ENCODE assay signal across 8 cellular contexts in genomic region chr7:74254858-74255379, GRCh38. TPM values are rescaled to one million over a fixed set of nuclear protein-coding genes. Genes with fewer than 3 reads are reported as not detected.
DNase-seq lines count a peak whose midpoint lies in the region; ATAC-seq and TF ChIP-seq lines count a peak whose summit lies in the region.

No MANE protein-coding gene starts in this region.

- H3K4me1 Mint-ChIP-seq in activated B cell treated with CpG ODN at 0.5 μM for 24 hours = peaks cover 50% of the 10 kb centered on the region
- H3K4me1 Mint-ChIP-seq in stimulated activated naive B cell treated with anti-CD40 and anti-IgM and Interleukin-4, amounts not matched to agents 10 μg/mL and 1 μg/mL and 100 μg/mL, for 72 hours = peaks cover 21 to 44% of the 10 kb centered on the region in 2 donors

- WGBS in iPS DF 6.9 (ENCODE audit: insufficient coverage, insufficient read length) = no CpG with 5 or more reads among the region's 20 CpGs

- H3K27ac Mint-ChIP-seq in activated B cell treated with CpG ODN at 0.5 μM for 24 hours = peak overlapping the region; percentile 93
- peak overlapping the region; percentile 97 for H3K27ac Mint-ChIP-seq in stimulated activated naive B cell treated with anti-CD40 and anti-IgM and Interleukin-4, amounts not matched to agents 10 μg/mL and 1 μg/mL and 100 μg/mL, for 72 hours

- DNase-seq in DMS53 (lab: John Stamatoyannopoulos, UW) = peak; percentile 70
- DNase-seq in DMS53 treated with DMSO at 0.1 percent for 48 hours (lab: John Stamatoyannopoulos, UW; ENCODE audit: unreplicated experiment) = no peak
- no peak for DNase-seq in activated B cell treated with CpG ODN at 0.5 μM for 24 hours
- DNase-seq in iPS DF 6.9 (ENCODE audit: low read depth, low spot score) = no peak
- DNase-seq in stimulated activated naive B cell treated with anti-CD40 and anti-IgM and Interleukin-4, amounts not matched to agents 10 μg/mL and 1 μg/mL and 100 μg/mL, for 72 hours = no peak
- DNase-seq in activated gamma-delta T cell treated with Interleukin-2 at 50 U/mL for 16 hours = no peak
- DNase-seq in HPDE6-E6E7 (ENCODE audit: extremely low spot score) = no peak

- H3K27me3 ChIP-seq in iPS DF 6.9 (ENCODE audit: control insufficient read depth, insufficient read depth, low read length) = no peaks in the 10 kb centered on the region

- no peaks in the 10 kb centered on the region for H3K27me3 Mint-ChIP-seq in activated B cell treated with CpG ODN at 0.5 μM for 24 hours
- no peaks in the 10 kb centered on the region for H3K27me3 Mint-ChIP-seq in stimulated activated naive B cell treated with anti-CD40 and anti-IgM and Interleukin-4, amounts not matched to agents 10 μg/mL and 1 μg/mL and 100 μg/mL, for 72 hours

- peak overlapping the region; percentile 85; the same call in 1 of the 2 replicates for H3K4me3 ChIP-seq in iPS DF 6.9 (ENCODE audit: low read length)

- H3K27ac ChIP-seq in iPS DF 6.9 (ENCODE audit: low read length) = no peak overlapping the region

- no peaks in the 10 kb centered on the region for H3K9me3 ChIP-seq in iPS DF 6.9 (ENCODE audit: control insufficient read depth, insufficient read depth, low read length)

- peak overlapping the region; percentile 95 for H3K4me3 Mint-ChIP-seq in activated B cell treated with CpG ODN at 0.5 μM for 24 hours
- H3K4me3 Mint-ChIP-seq in stimulated activated naive B cell treated with anti-CD40 and anti-IgM and Interleukin-4, amounts not matched to agents 10 μg/mL and 1 μg/mL and 100 μg/mL, for 72 hours = peak overlapping the region; percentile 95

- no peaks in the 10 kb centered on the region for H3K9me3 Mint-ChIP-seq in activated B cell treated with CpG ODN at 0.5 μM for 24 hours
- no peaks in the 10 kb centered on the region for H3K9me3 Mint-ChIP-seq in stimulated activated naive B cell treated with anti-CD40 and anti-IgM and Interleukin-4, amounts not matched to agents 10 μg/mL and 1 μg/mL and 100 μg/mL, for 72 hours

- ATAC-seq in activated B cell treated with CpG ODN at 0.5 μM for 24 hours (ENCODE audit: low read depth) = no peak
- no peak for ATAC-seq in stimulated activated naive B cell treated with anti-CD40 and anti-IgM and Interleukin-4, amounts not matched to agents 10 μg/mL and 1 μg/mL and 100 μg/mL, for 72 hours (replicated peaks)
- no peak for ATAC-seq in HG02588 (IDR thresholded peaks at IDR 0.05; ENCODE audit: unreplicated experiment)

- CTCF ChIA-PET in activated B cell treated with CpG ODN at 0.5 μM for 24 hours (lab: Charles Lee) = interaction anchor here (0.7 to 1.2 kb wide), 2 partner anchors 36 to 49 kb away, joined by 3 read pairs; no protein-coding TSS in a partner anchor

- H3K36me3 ChIP-seq in iPS DF 6.9 (ENCODE audit: control insufficient read depth, insufficient read depth, low read length) = peaks cover 8% of the 10 kb centered on the region; the same call in 1 of the 2 replicates

- POLR2A ChIA-PET in activated B cell treated with CpG ODN at 0.5 μM for 24 hours (lab: Charles Lee) = interaction anchor here (0.7 to 4.9 kb wide), 10 partner anchors 9 to 44 kb away, joined by 3 to 24 read pairs (median 6); partner anchors contain the start of genes CLIP2 and LAT2

- H3K36me3 Mint-ChIP-seq in activated B cell treated with CpG ODN at 0.5 μM for 24 hours (ENCODE audit: low read depth) = peaks cover 25% of the 10 kb centered on the region
- peaks cover 17 to 20% of the 10 kb centered on the region in 2 donors for H3K36me3 Mint-ChIP-seq in stimulated activated naive B cell treated with anti-CD40 and anti-IgM and Interleukin-4, amounts not matched to agents 10 μg/mL and 1 μg/mL and 100 μg/mL, for 72 hours

- no peaks in the 10 kb centered on the region for H3K4me1 ChIP-seq in iPS DF 6.9 (ENCODE audit: control insufficient read depth, insufficient read depth, low read length)

- intact Hi-C loops in activated B cell treated with CpG ODN at 0.5 μM for 24 hours (cut with micrococcal nuclease) = loop anchor here (1.0 to 2.0 kb wide), 8 partner anchors 8 to 81 kb away; partner anchors contain the start of genes CLIP2 and EIF4H

- no peak for TF ChIP-seq CTCF in activated B cell treated with CpG ODN at 0.5 μM for 24 hours (IDR thresholded peaks at IDR 0.05)

RNA-seq across cellular contexts. Expression of gene RFC2, which starts 0.7 kb away (rescaled TPM):
- total RNA-seq in activated B cell treated with CpG ODN at 0.5 μM for 24 hours = 44.0 and 45.8 TPM in 2 replicates

RNA-seq across cellular contexts. Expression of gene CLIP2, which starts 34.3 kb away (rescaled TPM):
- 60.4 and 61.7 TPM in 2 replicates for total RNA-seq in activated B cell treated with CpG ODN at 0.5 μM for 24 hours

RNA-seq across cellular contexts. Expression of gene LAT2, which starts 45.1 kb away (rescaled TPM):
- 291 and 329 TPM in 2 replicates for total RNA-seq in activated B cell treated with CpG ODN at 0.5 μM for 24 hours
